In genomic region chr2:68839260-68839833, GRCh38 we compare ENCODE assay signal across 8 cellular contexts. TPM values are rescaled to one million over a fixed set of nuclear protein-coding genes. Genes with fewer than 3 reads are reported as not detected.
A peak's percentile ranks its signal among the peaks of the same experiment; 100 is the strongest.
DNase-seq lines count a peak whose midpoint lies in the region; ATAC-seq and TF ChIP-seq lines count a peak whose summit lies in the region.

No MANE protein-coding gene starts in this region.

- TF ChIP-seq POLR2A in esophagus muscularis mucosa (IDR thresholded peaks at IDR 0.05; ENCODE audit: low read depth): no peak

- no peaks in the 10 kb centered on the region for H3K36me3 Mint-ChIP-seq in type B pancreatic cell

- peak in 8 of 9 donors; percentile 25 to 74 (median 54) for TF ChIP-seq CTCF in heart right ventricle (IDR thresholded peaks at IDR 0.05)
- peak; percentile 37 to 55 (median 37) for TF ChIP-seq CTCF in esophagus muscularis mucosa (IDR thresholded peaks at IDR 0.05)
- peak; percentile 46 for TF ChIP-seq CTCF in type B pancreatic cell (conservative IDR thresholded peaks at IDR 0.05)

- no peak overlapping the region for H3K4me3 Mint-ChIP-seq in type B pancreatic cell

- peaks cover 0 to 36% (median 5%) of the 10 kb centered on the region in 9 donors for H3K4me1 ChIP-seq in heart right ventricle
- H3K4me1 ChIP-seq in esophagus muscularis mucosa: peaks cover 0 to 12% (median 3%) of the 10 kb centered on the region in 4 donors

- no peak overlapping the region for H3K27ac Mint-ChIP-seq in type B pancreatic cell

- no peaks in the 10 kb centered on the region for H3K4me1 Mint-ChIP-seq in type B pancreatic cell (ENCODE audit: unreplicated experiment)

- H3K27me3 Mint-ChIP-seq in type B pancreatic cell: peaks cover under 1% of the 10 kb centered on the region

- H3K27ac ChIP-seq in heart right ventricle (no peak overlapping the region), esophagus muscularis mucosa (replicated peaks in 1 of 4) (no peak overlapping the region)

- no peaks in the 10 kb centered on the region for H3K9me3 ChIP-seq in heart right ventricle
- no peaks in the 10 kb centered on the region for H3K9me3 ChIP-seq in esophagus muscularis mucosa

- H3K9me3 Mint-ChIP-seq in type B pancreatic cell: no peaks in the 10 kb centered on the region

- no peaks in the 10 kb centered on the region for H3K36me3 ChIP-seq in heart right ventricle
- H3K36me3 ChIP-seq in esophagus muscularis mucosa: no peaks in the 10 kb centered on the region

- peak in 2 of 8 donors; percentile 19 to 23 for ATAC-seq in heart right ventricle
- ATAC-seq in Right ventricle myocardium inferior: no peak
- no peak for ATAC-seq in HG03378 (IDR thresholded peaks at IDR 0.05; ENCODE audit: unreplicated experiment)
- ATAC-seq in HG02763 (IDR thresholded peaks at IDR 0.05; ENCODE audit: unreplicated experiment): no peak
- ATAC-seq in GM21529 (IDR thresholded peaks at IDR 0.05; ENCODE audit: unreplicated experiment): no peak

- H3K4me3 ChIP-seq in heart right ventricle: no peak overlapping the region
- H3K4me3 ChIP-seq in esophagus muscularis mucosa: no peak overlapping the region

- peaks cover 0 to 14% (median 2%) of the 10 kb centered on the region in 7 donors for H3K27me3 ChIP-seq in heart right ventricle
- no peaks in the 10 kb centered on the region for H3K27me3 ChIP-seq in esophagus muscularis mucosa

- TF ChIP-seq EP300 in esophagus muscularis mucosa (IDR thresholded peaks at IDR 0.05): no peak

- intact Hi-C loops in heart right ventricle (cut with DNase I): loop anchor here in 6 of 10 donors (5.0 to 10.0 kb wide), 4 partner anchors 68 to 375 kb away; partner anchors contain the start of genes APLF (in 1 of the 6) and FBXO48 (in 1 of the 6)
- intact Hi-C loops in Right ventricle myocardium inferior (cut with DNase I): no loop called here
- intact Hi-C loops in esophagus muscularis mucosa (cut with DNase I): no loop called here

- no peak for DNase-seq in heart right ventricle
- DNase-seq in Right ventricle myocardium inferior (ENCODE audit: missing footprints): no peak
- DNase-seq in OCI-M1 (lab: John Stamatoyannopoulos, UW): peak; percentile 68
- DNase-seq in esophagus muscularis mucosa (ENCODE audit: extremely low spot score): no peak
- DNase-seq in type B pancreatic cell (ENCODE audit: extremely low spot score, unreplicated experiment): no peak

- WGBS in heart right ventricle, 2 donors: 87% methylated on average over 2 of the region's 2 CpGs
- 77% methylated on average over 2 of the region's 2 CpGs for WGBS in esophagus muscularis mucosa

RNA-seq across cellular contexts. Expression of gene BMP10, which starts 31.9 kb away (rescaled TPM):
- under 1 TPM in 1 of 10 donors, not detected in 9; 0.31 TPM for total RNA-seq in heart right ventricle
- polyA plus RNA-seq in heart right ventricle: under 1 TPM in 1 of 2 donors, not detected in 1; 0.03 TPM
- total RNA-seq in Right ventricle myocardium inferior: 0.35 TPM
- not detected for total RNA-seq in esophagus muscularis mucosa
- 0.36 TPM in 1 of 2 replicates, not detected in the other for total RNA-seq in type B pancreatic cell (ENCODE audit: low replicate concordance)

Comparison
In these comparisons a context has a peak if more than half of its experiments do, and no peak if none do; other contexts are left out.
1. intact Hi-C loops: an anchor here in heart right ventricle (5.0 to 10.0 kb wide); none called in Right ventricle myocardium inferior and esophagus muscularis mucosa.